ENCODE assay signal across 1 cellular context in genomic region chr10:110919349-110919931, GRCh38.
A peak's percentile ranks its signal among the peaks of the same experiment; 100 is the strongest.
TF ChIP-seq lines count a peak whose summit lies in the region.

Gene SHOC2, plus strand, starts transcription at chr10:110919604. Its CDS starts 44,755 bp downstream, at chr10:110964359.

TF ChIP-seq in SK-N-SH, 30 proteins besides CTCF, POLR2A, EP300 and RAD21 (continued from another document):
- TF ChIP-seq, protein P1, sequence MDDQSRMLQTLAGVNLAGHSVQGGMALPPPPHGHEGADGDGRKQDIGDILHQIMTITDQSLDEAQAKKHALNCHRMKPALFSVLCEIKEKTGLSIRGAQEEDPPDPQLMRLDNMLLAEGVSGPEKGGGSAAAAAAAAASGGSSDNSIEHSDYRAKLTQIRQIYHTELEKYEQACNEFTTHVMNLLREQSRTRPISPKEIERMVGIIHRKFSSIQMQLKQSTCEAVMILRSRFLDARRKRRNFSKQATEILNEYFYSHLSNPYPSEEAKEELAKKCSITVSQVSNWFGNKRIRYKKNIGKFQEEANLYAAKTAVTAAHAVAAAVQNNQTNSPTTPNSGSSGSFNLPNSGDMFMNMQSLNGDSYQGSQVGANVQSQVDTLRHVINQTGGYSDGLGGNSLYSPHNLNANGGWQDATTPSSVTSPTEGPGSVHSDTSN (IDR thresholded peaks at IDR 0.05), result no peak
- TF ChIP-seq MXI1 (IDR thresholded peaks at IDR 0.05; ENCODE audit: low read depth, low read length) (no peak; the same call in 1 of the 2 replicates), EZH2phosphoT487 (IDR thresholded peaks at IDR 0.05; ENCODE audit: borderline replicate concordance, low read depth) (no peak), TEAD4 (IDR thresholded peaks at IDR 0.05; ENCODE audit: borderline replicate concordance, insufficient read depth) (no peak), GATA2 (CRISPR knock-in tag; IDR thresholded peaks at IDR 0.05) (no peak), TCF12 (IDR thresholded peaks at IDR 0.05) (no peak), TAF1 (IDR thresholded peaks at IDR 0.05; ENCODE audit: borderline replicate concordance, low read depth, low read length) (peak; percentile 10; the same call in 1 of the 2 replicates), USF2 (IDR thresholded peaks at IDR 0.05; ENCODE audit: borderline replicate concordance, low read depth, low read length) (no peak), RXRA (IDR thresholded peaks at IDR 0.05; ENCODE audit: borderline replicate concordance, low read depth) (no peak)
- TF ChIP-seq, protein P2, sequence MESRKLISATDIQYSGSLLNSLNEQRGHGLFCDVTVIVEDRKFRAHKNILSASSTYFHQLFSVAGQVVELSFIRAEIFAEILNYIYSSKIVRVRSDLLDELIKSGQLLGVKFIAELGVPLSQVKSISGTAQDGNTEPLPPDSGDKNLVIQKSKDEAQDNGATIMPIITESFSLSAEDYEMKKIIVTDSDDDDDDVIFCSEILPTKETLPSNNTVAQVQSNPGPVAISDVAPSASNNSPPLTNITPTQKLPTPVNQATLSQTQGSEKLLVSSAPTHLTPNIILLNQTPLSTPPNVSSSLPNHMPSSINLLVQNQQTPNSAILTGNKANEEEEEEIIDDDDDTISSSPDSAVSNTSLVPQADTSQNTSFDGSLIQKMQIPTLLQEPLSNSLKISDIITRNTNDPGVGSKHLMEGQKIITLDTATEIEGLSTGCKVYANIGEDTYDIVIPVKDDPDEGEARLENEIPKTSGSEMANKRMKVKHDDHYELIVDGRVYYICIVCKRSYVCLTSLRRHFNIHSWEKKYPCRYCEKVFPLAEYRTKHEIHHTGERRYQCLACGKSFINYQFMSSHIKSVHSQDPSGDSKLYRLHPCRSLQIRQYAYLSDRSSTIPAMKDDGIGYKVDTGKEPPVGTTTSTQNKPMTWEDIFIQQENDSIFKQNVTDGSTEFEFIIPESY (IDR thresholded peaks at IDR 0.05; ENCODE audit: borderline replicate concordance, low read depth), result no peak
